ENCODE assay signal across 8 cellular contexts in genomic region chr19:18117692-18118378, GRCh38. TPM values are rescaled to one million over a fixed set of nuclear protein-coding genes. Genes with fewer than 3 reads are reported as not detected.
A peak's percentile ranks its signal among the peaks of the same experiment; 100 is the strongest.
DNase-seq lines count a peak whose midpoint lies in the region; ATAC-seq and TF ChIP-seq lines count a peak whose summit lies in the region.

No MANE protein-coding gene starts in this region.

- 0 out of 2 replicates have a peak, but pooled peaks cover 2% of the 10 kb centered on the region for H3F3A ChIP-seq in SU-DHL-6 (ENCODE audit: insufficient read depth)

- H3K18ac ChIP-seq in trophoblast cell (ENCODE audit: low read length), result peak overlapping the region; percentile 87

- H3K27me3 ChIP-seq in SU-DHL-6 (ENCODE audit: low read length), result no peaks in the 10 kb centered on the region
- no peaks in the 10 kb centered on the region for H3K27me3 ChIP-seq in trophoblast cell (ENCODE audit: insufficient read depth, low read length)
- no peaks in the 10 kb centered on the region for H3K27me3 ChIP-seq in thyroid gland

- TF ChIP-seq CTCF in HFF-Myc (IDR thresholded peaks at IDR 0.05; ENCODE audit: low read depth, low read length, missing control alignments) (no peak), NB4 (IDR thresholded peaks at IDR 0.05; ENCODE audit: low read depth, low read length) (no peak), SU-DHL-6 (IDR thresholded peaks at IDR 0.05; ENCODE audit: insufficient read depth, low read length, poor library complexity, severe bottlenecking) (no peak), thyroid gland (IDR thresholded peaks at IDR 0.05) (no peak)

- H3K14ac ChIP-seq in trophoblast cell (ENCODE audit: low read length), result peak overlapping the region; percentile 82

- peaks cover 39% of the 10 kb centered on the region for H3K79me2 ChIP-seq in SU-DHL-6 (ENCODE audit: insufficient read depth, low read length)
- H3K79me2 ChIP-seq in trophoblast cell (ENCODE audit: control insufficient read depth, insufficient read depth, low read length, poor library complexity), result peaks cover 4% of the 10 kb centered on the region

- DNase-seq in G401 (ENCODE audit: low spot score) (peak; percentile 71), HFF-Myc (ENCODE audit: extremely low read depth, low read depth) (peak; percentile 41), NB4 (ENCODE audit: low read depth) (peak; percentile 88), cardiac septum (ENCODE audit: low spot score) (peak; percentile 96), trophoblast cell (peak; percentile 80 to 95), thyroid gland (peak; percentile 90 to 91)
- peak; percentile 100 for DNase-seq in activated naive CD8-positive, alpha-beta T cell treated with anti-CD3 and anti-CD28 coated beads, Interleukin-2, amount 10 ng/mL, durations not matched to agents 7 days and 5 days

- peak; percentile 62 for ATAC-seq in activated naive CD8-positive, alpha-beta T cell treated with anti-CD3 and anti-CD28 coated beads, Interleukin-2, amount 10 ng/mL, durations not matched to agents 7 days and 5 days (ENCODE audit: low read depth)

- peak overlapping the region; percentile 88 for H3K4me3 Mint-ChIP-seq in activated naive CD8-positive, alpha-beta T cell treated with anti-CD3 and anti-CD28 coated beads, Interleukin-2, amount 10 ng/mL, durations not matched to agents 7 days and 5 days

- POLR2A ChIA-PET in activated naive CD8-positive, alpha-beta T cell treated with anti-CD3 and anti-CD28 coated beads, Interleukin-2, amount 10 ng/mL, durations not matched to agents 7 days and 5 days (lab: Charles Lee), result interaction anchor here (0.6 to 3.7 kb wide), 7 partner anchors 10 to 246 kb away, joined by 3 to 29 read pairs (median 3); partner anchors contain the start of genes PIK3R2 and SLC5A5

- H2BK12ac ChIP-seq in trophoblast cell (ENCODE audit: low read length), result peak overlapping the region; percentile 25

- H3K36me3 ChIP-seq in SU-DHL-6 (ENCODE audit: low read length) (no peaks in the 10 kb centered on the region), trophoblast cell (ENCODE audit: control insufficient read depth in 1 of 2, insufficient read depth in 2 of 2, low read length in 2 of 2) (no peaks in the 10 kb centered on the region), thyroid gland (no peaks in the 10 kb centered on the region)

- H2AFZ ChIP-seq in SU-DHL-6 (ENCODE audit: low read depth, low read length, severe bottlenecking) (no peak overlapping the region), trophoblast cell (ENCODE audit: insufficient read depth, low read length, poor library complexity) (peak overlapping the region; percentile 60)

- peaks cover 6% of the 10 kb centered on the region for H3K79me1 ChIP-seq in trophoblast cell (ENCODE audit: low read length)

- peaks cover 7% of the 10 kb centered on the region for H3K36me3 Mint-ChIP-seq in activated naive CD8-positive, alpha-beta T cell treated with anti-CD3 and anti-CD28 coated beads, Interleukin-2, amount 10 ng/mL, durations not matched to agents 7 days and 5 days

- no peaks in the 10 kb centered on the region for H3K27me3 Mint-ChIP-seq in activated naive CD8-positive, alpha-beta T cell treated with anti-CD3 and anti-CD28 coated beads, Interleukin-2, amount 10 ng/mL, durations not matched to agents 7 days and 5 days

- H4K91ac ChIP-seq in trophoblast cell (ENCODE audit: low read depth, low read length), result peak overlapping the region; percentile 5

- peak overlapping the region; percentile 81 for H3K9ac ChIP-seq in SU-DHL-6 (ENCODE audit: low read length)
- H3K9ac ChIP-seq in trophoblast cell (ENCODE audit: low read length), result peak overlapping the region; percentile 47

- peak overlapping the region; percentile 82 for H3K4me2 ChIP-seq in SU-DHL-6 (ENCODE audit: low read depth, low read length, poor library complexity, severe bottlenecking)
- peak overlapping the region; percentile 88 for H3K4me2 ChIP-seq in trophoblast cell (ENCODE audit: low read length)

- peak overlapping the region; percentile 70 for H3K4me3 ChIP-seq in HFF-Myc (replicated peaks; ENCODE audit: low read depth, low read length)
- H3K4me3 ChIP-seq in NB4 (ENCODE audit: low read depth, low read length), result peak overlapping the region; percentile 57
- H3K4me3 ChIP-seq in SU-DHL-6 (ENCODE audit: insufficient read depth, low read length, poor library complexity, severe bottlenecking), result peak overlapping the region; percentile 70
- H3K4me3 ChIP-seq in trophoblast cell (ENCODE audit: low read depth, low read length), result peak overlapping the region; percentile 74
- peak overlapping the region; percentile 14 to 53 (median 47) for H3K4me3 ChIP-seq in thyroid gland (replicated peaks in 1 of 3)

- H4K8ac ChIP-seq in trophoblast cell (ENCODE audit: low read depth, low read length), result peak overlapping the region; percentile 54

- H3K4me1 Mint-ChIP-seq in activated naive CD8-positive, alpha-beta T cell treated with anti-CD3 and anti-CD28 coated beads, Interleukin-2, amount 10 ng/mL, durations not matched to agents 7 days and 5 days, result peaks cover 29% of the 10 kb centered on the region

- TF ChIP-seq POLR2A in NB4 (IDR thresholded peaks at IDR 0.05; ENCODE audit: extremely low read depth, insufficient read length), result no peak
- no peak for TF ChIP-seq POLR2A in thyroid gland (IDR thresholded peaks at IDR 0.05)

- peak overlapping the region; percentile 97 for H3K27ac Mint-ChIP-seq in activated naive CD8-positive, alpha-beta T cell treated with anti-CD3 and anti-CD28 coated beads, Interleukin-2, amount 10 ng/mL, durations not matched to agents 7 days and 5 days

- H3K4me1 ChIP-seq in trophoblast cell (ENCODE audit: control insufficient read depth in 1 of 2, insufficient read depth in 2 of 2, low read length in 2 of 2) (peaks cover 7 to 8% of the 10 kb centered on the region in 2 experiments), thyroid gland (peaks cover 16 to 18% of the 10 kb centered on the region in 2 donors)

- H3K23ac ChIP-seq in trophoblast cell (ENCODE audit: low read length), result no peak overlapping the region

- peak overlapping the region; percentile 61 for H2AK5ac ChIP-seq in trophoblast cell (ENCODE audit: low read length)

- no peak overlapping the region for H2BK120ac ChIP-seq in trophoblast cell (ENCODE audit: insufficient read depth, low read length, poor library complexity)

- H4K12ac ChIP-seq in trophoblast cell (ENCODE audit: low read depth, low read length), result no peak overlapping the region

- no peaks in the 10 kb centered on the region for H3K9me3 Mint-ChIP-seq in activated naive CD8-positive, alpha-beta T cell treated with anti-CD3 and anti-CD28 coated beads, Interleukin-2, amount 10 ng/mL, durations not matched to agents 7 days and 5 days

- H3K9me2 ChIP-seq in SU-DHL-6 (replicated peaks; ENCODE audit: insufficient read depth, low read length), result no peaks in the 10 kb centered on the region

- peak overlapping the region; percentile 2 for H2BK5ac ChIP-seq in trophoblast cell (ENCODE audit: low read depth, low read length, poor library complexity)

- H3K9me3 ChIP-seq in SU-DHL-6 (ENCODE audit: insufficient read depth, low read length) (no peaks in the 10 kb centered on the region), trophoblast cell (ENCODE audit: insufficient read depth, low read depth, low read length) (peaks cover 2% of the 10 kb centered on the region), thyroid gland (no peaks in the 10 kb centered on the region)

- H3K4ac ChIP-seq in trophoblast cell (ENCODE audit: low read depth, low read length), result peak overlapping the region; percentile 6

- intact Hi-C loops in cardiac septum (cut with DNase I) (loop anchor here (5.0 to 10.0 kb wide), 2 partner anchors 34 to 207 kb away; partner anchors contain the start of genes LSM4 and PIK3R2), thyroid gland (cut with DNase I) (loop anchor here (5.0 kb wide), 1 partner anchor 44 kb away; no protein-coding TSS in a partner anchor)

- in situ Hi-C loops in G401 (cut with HindIII; ENCODE audit: low sequenced_read_pairs), result no loop called here

- WGBS in trophoblast cell (ENCODE audit: extremely low coverage, insufficient coverage, insufficient read length), result no CpG with 5 or more reads among the region's 86 CpGs
- 0 to 1% methylated on average over 7 to 10 of the region's 86 CpGs for WGBS in thyroid gland, 2 donors

- H3K27ac ChIP-seq in SU-DHL-6 (ENCODE audit: low read depth, low read length) (peak overlapping the region; percentile 43), trophoblast cell (ENCODE audit: low read depth, low read length) (no peak overlapping the region), thyroid gland (peak overlapping the region; percentile 25 to 66 (median 63))

- H4K20me1 ChIP-seq in SU-DHL-6 (ENCODE audit: low read depth, low read length), result no peaks in the 10 kb centered on the region

RNA-seq across cellular contexts. Expression of gene MAST3, which starts 20.3 kb away (rescaled TPM):
- total RNA-seq in G401 (2014; rRNA removed; shearing (Covaris generic)), result 1.2 and 2.6 TPM in 2 replicates
- total RNA-seq in activated naive CD8-positive, alpha-beta T cell treated with anti-CD3 and anti-CD28 coated beads, Interleukin-2, amount 10 ng/mL, durations not matched to agents 7 days and 5 days, result 10 to 100 TPM; 36.7 to 38.3 TPM
- total RNA-seq in cardiac septum (5.2 TPM), thyroid gland (1 to 10 TPM; 4.8 to 5.6 (median 5.0) TPM)
- 2.3 TPM in 2 replicates for polyA plus RNA-seq in trophoblast cell (2013)

RNA-seq across cellular contexts. Expression of gene IL12RB1, which starts 31.1 kb away (rescaled TPM):
- total RNA-seq in G401 (2014; rRNA removed; shearing (Covaris generic)), result not detected in 2 replicates
- total RNA-seq in activated naive CD8-positive, alpha-beta T cell treated with anti-CD3 and anti-CD28 coated beads, Interleukin-2, amount 10 ng/mL, durations not matched to agents 7 days and 5 days, result 10 to 100 TPM; 52.5 to 56.4 TPM
- total RNA-seq in cardiac septum (0.35 TPM), thyroid gland (1 to 10 TPM in 1 of 4 donors, under 1 TPM in 1, not detected in 2; 0.93 to 1.1 TPM)
- polyA plus RNA-seq in trophoblast cell (2013), result not detected in 2 replicates

RNA-seq across cellular contexts. Expression of gene PIK3R2, which starts 35.1 kb away (rescaled TPM):
- total RNA-seq in G401 (2014; rRNA removed; shearing (Covaris generic)), result 7.9 and 31.5 TPM in 2 replicates
- 10 to 100 TPM; 11.4 to 12.9 TPM for total RNA-seq in activated naive CD8-positive, alpha-beta T cell treated with anti-CD3 and anti-CD28 coated beads, Interleukin-2, amount 10 ng/mL, durations not matched to agents 7 days and 5 days
- total RNA-seq in cardiac septum (28.3 TPM), thyroid gland (10 to 100 TPM; 14.4 to 33.0 (median 19.8) TPM)
- 56.7 and 57.2 TPM in 2 replicates for polyA plus RNA-seq in trophoblast cell (2013)

RNA-seq across cellular contexts. Expression of gene IFI30, which starts 55.8 kb away (rescaled TPM):
- 77.6 and 103 TPM in 2 replicates for total RNA-seq in G401 (2014; rRNA removed; shearing (Covaris generic))
- 10 to 100 TPM; 78.8 to 80.8 TPM for total RNA-seq in activated naive CD8-positive, alpha-beta T cell treated with anti-CD3 and anti-CD28 coated beads, Interleukin-2, amount 10 ng/mL, durations not matched to agents 7 days and 5 days
- 14.6 TPM for total RNA-seq in cardiac septum
- polyA plus RNA-seq in trophoblast cell (2013), result 4.4 and 4.9 TPM in 2 replicates
- 10 to 100 TPM; 36.3 to 58.4 (median 40.1) TPM for total RNA-seq in thyroid gland

Comparison
In these comparisons a context has a peak if more than half of its experiments do, and no peak if none do; other contexts are left out.
1. DNase-seq: peak in every context shown above with its lines; median percentile 100 in activated naive CD8-positive, alpha-beta T cell treated with anti-CD3 and anti-CD28 coated beads, Interleukin-2, amount 10 ng/mL, durations not matched to agents 7 days and 5 days; 96 in cardiac septum; 90 in thyroid gland; 88 in NB4; 88 in trophoblast cell; 71 in G401; 41 in HFF-Myc.
2. RNA of gene IL12RB1, which starts 31.1 kb away (total RNA-seq): 52.5 to 56.4 TPM in activated naive CD8-positive, alpha-beta T cell treated with anti-CD3 and anti-CD28 coated beads, Interleukin-2, amount 10 ng/mL, durations not matched to agents 7 days and 5 days; 0.93 to 1.1 TPM in thyroid gland, 0.35 TPM in cardiac septum (single experiment) and not detected in G401; every median in the first group is over 10 times any median in the second.
3. Peak in every context shown above with its lines, with median percentiles within 50 percentile points of each other: H3K4me3 ChIP-seq.